ENCODE assay signal across 9 cellular contexts in genomic region chr19:2488405-2488941, GRCh38. TPM values are rescaled to one million over a fixed set of nuclear protein-coding genes. Genes with fewer than 3 reads are reported as not detected.
A peak's percentile ranks its signal among the peaks of the same experiment; 100 is the strongest.
DNase-seq lines count a peak whose midpoint lies in the region; ATAC-seq and TF ChIP-seq lines count a peak whose summit lies in the region.
"Had no signal": no experiment of that assay in that cellular context is flagged by ENCODE, and none has a peak within 500 bp of the region (broad histone marks: within the 10 kb centered on the region; RNA-seq: fewer than 3 reads in every experiment).

No MANE protein-coding gene starts in this region.

- H3K4me3 Mint-ChIP-seq in CD14-positive monocyte: peak overlapping the region; percentile 34 to 83

- H3K4me1 ChIP-seq in heart right ventricle (peaks cover 5 to 38% (median 24%) of the 10 kb centered on the region in 9 donors), rectal smooth muscle tissue (ENCODE audit: control insufficient read depth, insufficient read depth, low read length) (peaks cover 5% of the 10 kb centered on the region)

- WGBS in heart right ventricle, 2 donors: 13 to 27% methylated on average over 32 of the region's 32 CpGs

- H3K27ac Mint-ChIP-seq in CD14-positive monocyte: peak overlapping the region in 1 of 7 donors; percentile 7
- H3K27ac Mint-ChIP-seq: progenitor cell of endocrine pancreas had no signal

- peaks cover 0 to 8% (median 1%) of the 10 kb centered on the region in 11 donors for H3K9me3 ChIP-seq in heart right ventricle

- peaks cover 64 to 70% (median 67%) of the 10 kb centered on the region in 3 donors for H3K27me3 Mint-ChIP-seq in CD14-positive monocyte (ENCODE audit: low read depth in 3 of 3)

- DNase-seq in CD14-positive monocyte (ENCODE audit: low spot score): no peak
- DNase-seq in heart right ventricle: no peak
- DNase-seq in D341Med (ENCODE audit: low spot score): no peak
- DNase-seq in activated CD4-positive, alpha-beta T cell treated with anti-CD3 and anti-CD28 coated beads for 1 hour: no peak
- no peak for DNase-seq in SK-N-DZ (ENCODE audit: low spot score)

- H3K36me3 Mint-ChIP-seq in CD14-positive monocyte: peaks cover 3 to 10% of the 10 kb centered on the region in 2 donors

- no peak overlapping the region for H3K9ac ChIP-seq in rectal smooth muscle tissue (ENCODE audit: low read length)

- peaks cover 20% of the 10 kb centered on the region for H3K4me1 Mint-ChIP-seq in CD14-positive monocyte

- H3K36me3 ChIP-seq in heart right ventricle: no peaks in the 10 kb centered on the region
- no peaks in the 10 kb centered on the region for H3K36me3 ChIP-seq in rectal smooth muscle tissue (ENCODE audit: control insufficient read depth, insufficient read depth, low read length)

- H3K27me3 ChIP-seq in heart right ventricle (peaks cover 0 to 57% (median 0%) of the 10 kb centered on the region in 7 donors), rectal smooth muscle tissue (ENCODE audit: control insufficient read depth, insufficient read depth, low read length) (no peaks in the 10 kb centered on the region)

- TF ChIP-seq CTCF in CD14-positive monocyte (IDR thresholded peaks at IDR 0.05) (no peak), heart right ventricle (IDR thresholded peaks at IDR 0.05) (no peak)

- intact Hi-C loops in CD14-positive monocyte (cut with micrococcal nuclease) (no loop called here), heart right ventricle (cut with DNase I) (loop anchor here in 1 of 10 donors (10.0 kb wide), 1 partner anchor 46 kb away; no protein-coding TSS in a partner anchor)

- H3K9me3 Mint-ChIP-seq in CD14-positive monocyte: peaks cover 3 to 14% (median 7%) of the 10 kb centered on the region in 7 donors

- H3K4me3 ChIP-seq in heart right ventricle (peak overlapping the region in 9 of 10 donors; percentile 40 to 68 (median 54)), rectal smooth muscle tissue (ENCODE audit: low read length) (peak overlapping the region; percentile 40)

- peak overlapping the region in 9 of 10 donors; percentile 53 to 81 (median 72) for H3K27ac ChIP-seq in heart right ventricle
- no peak overlapping the region for H3K27ac ChIP-seq in rectal smooth muscle tissue (ENCODE audit: low read depth, low read length)

- peak; percentile 5; the same call in 2 of the 3 replicates for ATAC-seq in SK-N-SH treated with all-trans-retinoic acid at 6 μM for 48 hours
- peak in 7 of 8 donors; percentile 2 to 44 (median 24) for ATAC-seq in heart right ventricle
- ATAC-seq in GM19463 (IDR thresholded peaks at IDR 0.05; ENCODE audit: unreplicated experiment): no peak

TF ChIP-seq in SK-N-SH treated with all-trans-retinoic acid at 6 μM for 48 hours, 23 proteins besides CTCF, POLR2A, EP300 and RAD21:
- no peak for TF ChIP-seq SNAI2 (CRISPR knock-in tag; IDR thresholded peaks at IDR 0.05)
- TF ChIP-seq GLIS3 (CRISPR knock-in tag; IDR thresholded peaks at IDR 0.05): no peak
- no peak for TF ChIP-seq ZFP3 (CRISPR knock-in tag; IDR thresholded peaks at IDR 0.05)
- TF ChIP-seq ZNF70 (CRISPR knock-in tag; IDR thresholded peaks at IDR 0.05): no peak
- no peak for TF ChIP-seq ARNTL (CRISPR knock-in tag; IDR thresholded peaks at IDR 0.05; ENCODE audit: borderline replicate concordance, low read depth)
- TF ChIP-seq PATZ1 (CRISPR knock-in tag; IDR thresholded peaks at IDR 0.05; ENCODE audit: borderline replicate concordance): no peak
- no peak for TF ChIP-seq POU6F1 (CRISPR knock-in tag; IDR thresholded peaks at IDR 0.05; ENCODE audit: borderline replicate concordance, low read depth)
- TF ChIP-seq CREB5 (CRISPR knock-in tag; IDR thresholded peaks at IDR 0.05; ENCODE audit: low read depth): no peak
- no peak for TF ChIP-seq TSHZ2 (CRISPR knock-in tag; IDR thresholded peaks at IDR 0.05)
- no peak for TF ChIP-seq ZNF8 (CRISPR knock-in tag; IDR thresholded peaks at IDR 0.05)
- no peak for TF ChIP-seq CSDC2 (CRISPR knock-in tag; IDR thresholded peaks at IDR 0.05)
- no peak for TF ChIP-seq ISL1 (CRISPR knock-in tag; IDR thresholded peaks at IDR 0.05)
- TF ChIP-seq ESRRG (CRISPR knock-in tag; IDR thresholded peaks at IDR 0.05): no peak
- TF ChIP-seq ZNF565 (CRISPR knock-in tag; conservative IDR thresholded peaks at IDR 0.05; ENCODE audit: low read depth): no peak
- TF ChIP-seq RARB (CRISPR knock-in tag; IDR thresholded peaks at IDR 0.05): no peak
- no peak for TF ChIP-seq TCF4 (CRISPR knock-in tag; IDR thresholded peaks at IDR 0.05; ENCODE audit: borderline replicate concordance)
- no peak for TF ChIP-seq ZFP30 (CRISPR knock-in tag; IDR thresholded peaks at IDR 0.05)
- no peak for TF ChIP-seq TOX (CRISPR knock-in tag; IDR thresholded peaks at IDR 0.05; ENCODE audit: borderline replicate concordance)
- TF ChIP-seq OSR1 (CRISPR knock-in tag; IDR thresholded peaks at IDR 0.05): no peak

RNA-seq across cellular contexts. Expression of gene GADD45B, which starts 12.5 kb away (rescaled TPM):
- polyA plus RNA-seq in CD14-positive monocyte (10 to 100 TPM; 67.4 to 76.2 TPM), heart right ventricle (10 to 100 TPM; 81.4 to 95.2 TPM)
- 100 to 1,000 TPM in 2 of 10 donors, 10 to 100 TPM in 8; 19.6 to 297 (median 31.3) TPM for total RNA-seq in heart right ventricle
- 0.32 TPM in 1 of 2 replicates, not detected in the other for polyA plus RNA-seq in SK-N-DZ (2014; cell fraction: cytosol; rRNA removed)
- polyA plus RNA-seq in SK-N-DZ (2014; cell fraction: nucleus; rRNA removed): not detected in 2 replicates

RNA-seq across cellular contexts. Expression of gene LMNB2, which starts 31.7 kb away (rescaled TPM):
- polyA plus RNA-seq in CD14-positive monocyte: 1 to 10 TPM; 2.3 to 4.2 TPM
- total RNA-seq in heart right ventricle: 10 to 100 TPM in 6 of 10 donors, 1 to 10 TPM in 4; 7.5 to 21.2 (median 10.1) TPM
- polyA plus RNA-seq in heart right ventricle: 10 to 100 TPM in 1 of 2 donors, 1 to 10 TPM in 1; 9.1 to 18.8 TPM
- polyA plus RNA-seq in SK-N-DZ (2014; cell fraction: cytosol; rRNA removed): 86.8 and 135 TPM in 2 replicates
- polyA plus RNA-seq in SK-N-DZ (2014; cell fraction: nucleus; rRNA removed): 69.3 and 77.1 TPM in 2 replicates
